ENCODE assay signal across 27 cellular contexts in the genomic region with DNA sequence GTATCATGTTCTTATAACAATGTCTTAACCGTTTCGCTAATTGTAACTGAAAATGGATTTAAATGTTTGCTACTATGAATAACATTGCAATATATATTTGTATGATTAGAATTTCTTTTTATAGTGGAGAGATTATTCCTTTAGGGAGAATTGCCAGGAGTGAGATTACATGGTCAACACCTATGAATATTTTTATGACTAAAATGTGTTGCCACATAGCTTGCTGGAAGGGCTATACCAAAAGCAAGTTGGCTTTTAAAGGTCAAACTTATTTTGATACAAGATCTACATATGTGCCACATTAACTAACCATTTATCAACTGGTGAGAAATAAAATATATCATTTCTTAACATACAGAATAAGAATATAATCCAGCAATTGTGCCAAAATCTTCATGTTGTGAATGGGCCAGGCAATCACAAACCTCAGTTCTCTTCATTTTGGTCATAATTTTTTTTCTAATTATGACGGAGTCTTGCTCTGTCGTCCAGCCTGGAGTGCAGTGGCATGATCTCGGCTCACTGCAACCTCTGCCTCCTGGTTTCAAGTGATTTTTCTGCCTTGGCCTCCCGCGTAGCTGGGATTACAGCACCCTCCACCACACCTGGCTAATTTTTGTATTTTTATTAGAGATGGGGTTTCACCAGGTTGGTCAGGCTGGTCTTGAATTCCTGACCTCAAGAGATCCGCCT. TPM values are rescaled to one million over a fixed set of nuclear protein-coding genes. Genes with fewer than 3 reads are reported as not detected.
"Had no signal": no experiment of that assay in that cellular context is flagged by ENCODE, and none has a peak within 500 bp of the region (broad histone marks: within the 10 kb centered on the region; RNA-seq: fewer than 3 reads in every experiment).

No MANE protein-coding gene starts in this region.

- ATAC-seq: effector memory CD8-positive, alpha-beta T cell; esophagus mucosa; foreskin keratinocyte; gastroesophageal sphincter; heart left ventricle; heart right ventricle had no signal

- H3K9me3 ChIP-seq: colonic mucosa, esophagus muscularis mucosa, esophagus squamous epithelium, gastroesophageal sphincter had no signal

- H3K4me1 ChIP-seq: colonic mucosa, esophagus muscularis mucosa, esophagus squamous epithelium, foreskin keratinocyte, gastroesophageal sphincter, heart left ventricle, heart right ventricle had no signal

- DNase-seq: colonic mucosa; cortex of kidney; dermis blood vessel endothelial cell; dorsolateral prefrontal cortex; effector CD4-positive, alpha-beta T cell; effector CD8-positive, alpha-beta T cell; effector memory CD4-positive, alpha-beta T cell; effector memory CD8-positive, alpha-beta T cell; endodermal cell; erythroblast; esophagus squamous epithelium; foreskin fibroblast; foreskin keratinocyte; foreskin melanocyte; glutamatergic neuron; head of caudate nucleus; heart left ventricle; heart right ventricle had no signal

- H3K4me3 ChIP-seq: colonic mucosa, coronary artery, dorsolateral prefrontal cortex, esophagus muscularis mucosa, esophagus squamous epithelium, gastroesophageal sphincter, heart left ventricle, heart right ventricle had no signal

- H3K27ac ChIP-seq: colonic mucosa, coronary artery, dorsolateral prefrontal cortex, epithelial cell of prostate, esophagus muscularis mucosa, esophagus squamous epithelium, foreskin keratinocyte, gastroesophageal sphincter, heart left ventricle, heart right ventricle had no signal

- H3K36me3 ChIP-seq: colonic mucosa, esophagus muscularis mucosa, esophagus squamous epithelium, gastroesophageal sphincter, heart left ventricle, heart right ventricle had no signal

- H3K27me3 ChIP-seq: colonic mucosa, esophagus muscularis mucosa, esophagus squamous epithelium, foreskin keratinocyte, gastroesophageal sphincter, heart left ventricle, heart right ventricle had no signal

RNA-seq across cellular contexts. Expression of a gene that starts 10.0 kb away (rescaled TPM):
- total RNA-seq: endothelial cell of umbilical vein had no signal
- polyA plus RNA-seq: endothelial cell of umbilical vein had no signal

RNA-seq across cellular contexts. Expression of a gene that starts 54.8 kb away (rescaled TPM):
- total RNA-seq: epithelial cell of proximal tubule, fibroblast of villous mesenchyme, frontal cortex, heart left ventricle had no signal
